Comparison of ENCODE assay signal across 8 cellular contexts in genomic region chr10:47024399-47025252, GRCh38.
A peak's percentile ranks its signal among the peaks of the same experiment; 100 is the strongest.
DNase-seq lines count a peak whose midpoint lies in the region; ATAC-seq, FAIRE-seq and TF ChIP-seq lines count a peak whose summit lies in the region.

No MANE protein-coding gene starts in this region.

- H3K4me1 ChIP-seq in adipocyte (ENCODE audit: control insufficient read depth, insufficient read depth, low read length), result peaks cover 34% of the 10 kb centered on the region
- no peaks in the 10 kb centered on the region for H3K4me1 ChIP-seq in left ventricle myocardium inferior

- H3K9me3 ChIP-seq in adipocyte (ENCODE audit: control insufficient read depth, low read length), result no peaks in the 10 kb centered on the region
- H3K9me3 ChIP-seq in left ventricle myocardium inferior (replicated peaks), result peaks cover 8% of the 10 kb centered on the region

- H3K36me3 ChIP-seq in adipocyte (ENCODE audit: control insufficient read depth, insufficient read depth, low read length, severe bottlenecking), result no peaks in the 10 kb centered on the region
- H3K36me3 ChIP-seq in left ventricle myocardium inferior, result no peaks in the 10 kb centered on the region

- TF ChIP-seq CTCF in GM12873 (IDR thresholded peaks at IDR 0.05; ENCODE audit: insufficient read depth, low read depth, low read length, missing control alignments), result peak; percentile 97
- peak; percentile 79 for TF ChIP-seq CTCF in left ventricle myocardium inferior (IDR thresholded peaks at IDR 0.05; ENCODE audit: borderline replicate concordance)

- peak; percentile 72 for ATAC-seq in sciatic nerve

- peak overlapping the region; percentile 46 for H3K9ac ChIP-seq in adipocyte (ENCODE audit: low read length)

- H3K27me3 ChIP-seq in adipocyte (replicated peaks; ENCODE audit: control insufficient read depth, insufficient read depth, low read length), result no peaks in the 10 kb centered on the region
- H3K27me3 ChIP-seq in left ventricle myocardium inferior (ENCODE audit: low read depth), result peaks cover 4% of the 10 kb centered on the region

- peak; percentile 97 for FAIRE-seq in HTR-8/SVneo (lab: Jason Lieb, UNC)

- intact Hi-C loops in left ventricle myocardium inferior (cut with micrococcal nuclease) (loop anchor here (10.0 kb wide), 1 partner anchor 290 kb away; no protein-coding TSS in a partner anchor), sciatic nerve (cut with DNase I) (loop anchor here (2.0 kb wide), 1 partner anchor 288 kb away; no protein-coding TSS in a partner anchor)

- no peak overlapping the region for H3K27ac ChIP-seq in left ventricle myocardium inferior (replicated peaks)

- peak; percentile 92 for DNase-seq in 8988T
- DNase-seq in HTR-8/SVneo (ENCODE audit: insufficient read length, low spot score), result peak; percentile 71
- DNase-seq in SW 1271 (lab: John Stamatoyannopoulos, UW), result peak; percentile 4 to 36
- peak; percentile 70 for DNase-seq in adipocyte (ENCODE audit: low read depth)
- DNase-seq in left ventricle myocardium inferior, result peak; percentile 48
- peak; percentile 73 for DNase-seq in sciatic nerve (ENCODE audit: low spot score)
- no peak for DNase-seq in OCI-M2 (lab: John Stamatoyannopoulos, UW; ENCODE audit: unreplicated experiment)

- H3K4me3 ChIP-seq in adipocyte (ENCODE audit: low read length), result no peak overlapping the region
- H3K4me3 ChIP-seq in left ventricle myocardium inferior, result no peak overlapping the region
